21 cellular contexts compared by ENCODE assay signal in genomic region chr5:96649938-96650540, GRCh38. TPM values are rescaled to one million over a fixed set of nuclear protein-coding genes. Genes with fewer than 3 reads are reported as not detected.
DNase-seq lines count a peak whose midpoint lies in the region; ATAC-seq, FAIRE-seq and TF ChIP-seq lines count a peak whose summit lies in the region.
"Had no signal": no experiment of that assay in that cellular context is flagged by ENCODE, and none has a peak within 500 bp of the region (broad histone marks: within the 10 kb centered on the region; RNA-seq: fewer than 3 reads in every experiment).

No MANE protein-coding gene starts in this region.

- H3K27me3 Mint-ChIP-seq in astrocyte (ENCODE audit: low read depth, unreplicated experiment) (peaks cover 3% of the 10 kb centered on the region), endothelial cell (ENCODE audit: unreplicated experiment) (peaks cover 3% of the 10 kb centered on the region)
- H3K27me3 Mint-ChIP-seq: progenitor cell of endocrine pancreas had no signal

- H3K9me3 Mint-ChIP-seq in astrocyte (ENCODE audit: unreplicated experiment) (peaks cover under 1% of the 10 kb centered on the region), endothelial cell (ENCODE audit: unreplicated experiment) (no peaks in the 10 kb centered on the region)
- H3K9me3 Mint-ChIP-seq: activated naive CD8-positive, alpha-beta T cell treated with anti-CD3 and anti-CD28 coated beads, Interleukin-2, amount 50 U/mL, for 24 hours; activated T-helper 2 cell treated with anti-CD3 and anti-CD28 coated beads, Interferon-gamma antibody, Interleukin-2, Interleukin-4, amounts not matched to agents 10 μg/mL and 5 μg/mL and 100 μg/mL, durations not matched to agents 14 hours and 24 hours and 36 hours had no signal

- H3K4me2 ChIP-seq in astrocyte (ENCODE audit: low read length): no peak overlapping the region

- intact Hi-C loops in heart left ventricle (cut with DNase I): loop anchor here in 1 of 10 donors (5.0 kb wide), 1 partner anchor 33 kb away; no protein-coding TSS in a partner anchor

- H3K27me3 ChIP-seq in astrocyte (ENCODE audit: insufficient read depth, low read length) (no peaks in the 10 kb centered on the region), heart left ventricle (no peaks in the 10 kb centered on the region)
- H3K27me3 ChIP-seq: breast epithelium, heart right ventricle, testis had no signal

- TF ChIP-seq CTCF in astrocyte (IDR thresholded peaks at IDR 0.05; ENCODE audit: insufficient read depth, low read depth, low read length) (no peak), endothelial cell (IDR thresholded peaks at IDR 0.05; ENCODE audit: unreplicated experiment) (no peak), heart left ventricle (IDR thresholded peaks at IDR 0.05) (no peak)

- no peaks in the 10 kb centered on the region for H3K79me2 ChIP-seq in astrocyte (ENCODE audit: insufficient read depth, low read length)

- no peak for TF ChIP-seq POLR2A in heart left ventricle (IDR thresholded peaks at IDR 0.05)

- peak overlapping the region; percentile 39 for H2AFZ ChIP-seq in astrocyte (ENCODE audit: low read depth, low read length)

- H3K27ac Mint-ChIP-seq in astrocyte (ENCODE audit: unreplicated experiment): no peak overlapping the region
- no peak overlapping the region for H3K27ac Mint-ChIP-seq in endothelial cell (ENCODE audit: unreplicated experiment)
- H3K27ac Mint-ChIP-seq: activated naive CD8-positive, alpha-beta T cell treated with anti-CD3 and anti-CD28 coated beads, Interleukin-2, amount 50 U/mL, for 24 hours; activated T-helper 2 cell treated with anti-CD3 and anti-CD28 coated beads, Interferon-gamma antibody, Interleukin-2, Interleukin-4, amounts not matched to agents 10 μg/mL and 5 μg/mL and 100 μg/mL, durations not matched to agents 14 hours and 24 hours and 36 hours; progenitor cell of endocrine pancreas had no signal

- H3K27ac ChIP-seq in astrocyte (ENCODE audit: low read depth, low read length) (no peak overlapping the region), heart left ventricle (no peak overlapping the region)
- H3K27ac ChIP-seq: C4-2B, heart right ventricle, spleen, testis had no signal

- no peak for DNase-seq in activated CD4-positive, CD25-positive, alpha-beta regulatory T cell treated with anti-CD3 and anti-CD28 coated beads, Interleukin-2, amount 50 U/mL, for 72 hours
- DNase-seq in astrocyte (ENCODE audit: low read depth) (no peak), left kidney (ENCODE audit: low read depth, low spot score) (peak; percentile 64), endothelial cell (ENCODE audit: low spot score) (no peak), NCI-H1436 treated with DMSO at 0.1 percent for 48 hours (lab: John Stamatoyannopoulos, UW) (no peak), heart left ventricle (no peak)
- DNase-seq: activated naive CD8-positive, alpha-beta T cell treated with anti-CD3 and anti-CD28 coated beads, Interleukin-2, amount 50 U/mL, for 24 hours; DMS79; heart right ventricle; mesenchymal stem cell; NCI-H187 treated with DMSO at 0.1 percent for 48 hours; NCI-H446 treated with DMSO at 0.1 percent for 48 hours; spleen; testis had no signal

- no peaks in the 10 kb centered on the region for H3K36me3 Mint-ChIP-seq in astrocyte (ENCODE audit: low read depth, unreplicated experiment)
- no peaks in the 10 kb centered on the region for H3K36me3 Mint-ChIP-seq in endothelial cell (ENCODE audit: low read depth, unreplicated experiment)

- no peak overlapping the region for H3K9ac ChIP-seq in astrocyte (ENCODE audit: low read length)

- H3K4me3 ChIP-seq in astrocyte (ENCODE audit: insufficient read depth, low read depth, low read length): no peak overlapping the region
- no peak overlapping the region for H3K4me3 ChIP-seq in heart left ventricle
- H3K4me3 ChIP-seq: breast epithelium, heart right ventricle, spleen, testis had no signal

- H3K36me3 ChIP-seq in astrocyte (ENCODE audit: insufficient read depth, low read length) (no peaks in the 10 kb centered on the region), heart left ventricle (no peaks in the 10 kb centered on the region)
- H3K36me3 ChIP-seq: breast epithelium, heart right ventricle, spleen had no signal

- ATAC-seq in activated CD4-positive, CD25-positive, alpha-beta regulatory T cell treated with anti-CD3 and anti-CD28 coated beads, Interleukin-2, amount 50 U/mL, for 24 hours: peak; percentile 28 to 49
- ATAC-seq in GM21528 (IDR thresholded peaks at IDR 0.05; ENCODE audit: low FRiP score, unreplicated experiment) (no peak), heart left ventricle (no peak)
- ATAC-seq: activated naive CD8-positive, alpha-beta T cell treated with anti-CD3 and anti-CD28 coated beads, Interleukin-2, amount 50 U/mL, for 24 hours; heart right ventricle had no signal

- no peak overlapping the region for H3K4me3 Mint-ChIP-seq in astrocyte (ENCODE audit: unreplicated experiment)
- H3K4me3 Mint-ChIP-seq in endothelial cell (ENCODE audit: unreplicated experiment): no peak overlapping the region
- H3K4me3 Mint-ChIP-seq: activated naive CD8-positive, alpha-beta T cell treated with anti-CD3 and anti-CD28 coated beads, Interleukin-2, amount 50 U/mL, for 24 hours had no signal

- no peak for FAIRE-seq in astrocyte (lab: Jason Lieb, UNC)
- FAIRE-seq: GM18507 had no signal

- H3K4me1 Mint-ChIP-seq in astrocyte (ENCODE audit: low read depth, unreplicated experiment): peaks cover 23% of the 10 kb centered on the region
- H3K4me1 Mint-ChIP-seq in endothelial cell (ENCODE audit: unreplicated experiment): no peaks in the 10 kb centered on the region

- no peaks in the 10 kb centered on the region for H3K9me3 ChIP-seq in astrocyte (ENCODE audit: insufficient read depth, low read depth, low read length)
- no peaks in the 10 kb centered on the region for H3K9me3 ChIP-seq in heart left ventricle
- H3K9me3 ChIP-seq: breast epithelium, heart right ventricle, spleen, testis had no signal

- H4K20me1 ChIP-seq in astrocyte (ENCODE audit: insufficient read depth, low read length): no peaks in the 10 kb centered on the region

- H3K4me1 ChIP-seq in astrocyte (ENCODE audit: insufficient read depth, low read length): peaks cover 12% of the 10 kb centered on the region
- peaks cover 0 to 37% (median 0%) of the 10 kb centered on the region in 12 donors for H3K4me1 ChIP-seq in heart left ventricle
- H3K4me1 ChIP-seq: testis had no signal

- WGBS in heart left ventricle, 4 donors: 66 to 75% (median 73%) methylated on average over 3 of the region's 3 CpGs

RNA-seq across cellular contexts. Expression of gene CAST, which starts 12.1 kb away (rescaled TPM):
- total RNA-seq in astrocyte: 268 and 287 TPM in 2 replicates
- total RNA-seq in endothelial cell (ENCODE audit: unreplicated experiment): 105 TPM
- 100 to 1,000 TPM; 373 to 748 (median 549) TPM for total RNA-seq in heart left ventricle
- 100 to 1,000 TPM; 179 to 396 TPM for polyA plus RNA-seq in heart left ventricle

Comparison
In these comparisons a context has a peak if more than half of its experiments do, and no peak if none do; other contexts are left out.
1. ATAC-seq: peak in activated CD4-positive, CD25-positive, alpha-beta regulatory T cell treated with anti-CD3 and anti-CD28 coated beads, Interleukin-2, amount 50 U/mL, for 24 hours (2 of 2); none in GM21528 (single experiment) and heart left ventricle (0 of 4).